Comparison of ENCODE assay signal across 7 cellular contexts in genomic region chr6:70145178-70145577, GRCh38.
"Had no signal": no experiment of that assay in that cellular context is flagged by ENCODE, and none has a peak within 500 bp of the region (broad histone marks: within the 10 kb centered on the region; RNA-seq: fewer than 3 reads in every experiment).

No MANE protein-coding gene starts in this region.

- ATAC-seq: HepG2 had no signal

- FAIRE-seq: HepG2, HTR-8/SVneo had no signal

- H3K9ac ChIP-seq: KMS-11 had no signal

- H3K27ac ChIP-seq: HL-60, KMS-11 had no signal

- DNase-seq: IMR-90, KBM-7, KG1 had no signal

- H3K4me2 ChIP-seq: KMS-11 had no signal
